Comparison of ENCODE assay signal across 15 cellular contexts in genomic region chr1:236214761-236215160, GRCh38.
DNase-seq lines count a peak whose midpoint lies in the region; ATAC-seq, FAIRE-seq and TF ChIP-seq lines count a peak whose summit lies in the region.
"Had no signal": no experiment of that assay in that cellular context is flagged by ENCODE, and none has a peak within 500 bp of the region (broad histone marks: within the 10 kb centered on the region; RNA-seq: fewer than 3 reads in every experiment).

No MANE protein-coding gene starts in this region.

- peak; percentile 61 for ATAC-seq in activated CD8-positive, alpha-beta T cell treated with anti-CD3 and anti-CD28 coated beads for 36 hours
- ATAC-seq in activated CD8-positive, alpha-beta T cell treated with anti-CD3 and anti-CD28 coated beads, Interleukin-2, amount 10 ng/mL, durations not matched to agents 7 days and 5 days = no peak
- peak; percentile 64 for ATAC-seq in HG02610 (IDR thresholded peaks at IDR 0.05; ENCODE audit: unreplicated experiment)
- ATAC-seq in stimulated activated naive CD8-positive, alpha-beta T cell treated with anti-CD3 and anti-CD28 coated beads, Interleukin-15, Interleukin-2, amounts not matched to agents 100 U/mL and 50 U/mL, for 24 hours = peak; percentile 32
- ATAC-seq: HCT116 had no signal

- H3K9me3 Mint-ChIP-seq in activated CD8-positive, alpha-beta T cell treated with anti-CD3 and anti-CD28 coated beads for 36 hours = no peaks in the 10 kb centered on the region
- no peaks in the 10 kb centered on the region for H3K9me3 Mint-ChIP-seq in activated CD8-positive, alpha-beta T cell treated with anti-CD3 and anti-CD28 coated beads, Interleukin-2, amount 10 ng/mL, durations not matched to agents 7 days and 5 days (ENCODE audit: insufficient read depth)
- H3K9me3 Mint-ChIP-seq in HFFc6 = no peaks in the 10 kb centered on the region
- H3K9me3 Mint-ChIP-seq: CD4-positive, alpha-beta T cell had no signal

- FAIRE-seq in TTC549 (lab: Jason Lieb, UNC) = peak; percentile 25
- FAIRE-seq: GM18507, H54 had no signal

- CTCF ChIA-PET in activated CD8-positive, alpha-beta T cell treated with anti-CD3 and anti-CD28 coated beads for 36 hours (lab: Charles Lee) = no interaction called here
- CTCF ChIA-PET in activated CD8-positive, alpha-beta T cell treated with anti-CD3 and anti-CD28 coated beads, Interleukin-2, amount 10 ng/mL, durations not matched to agents 7 days and 5 days (lab: Charles Lee) = no interaction called here

- peaks cover 3% of the 10 kb centered on the region for H3K36me3 Mint-ChIP-seq in activated CD8-positive, alpha-beta T cell treated with anti-CD3 and anti-CD28 coated beads for 36 hours (ENCODE audit: low read depth)
- H3K36me3 Mint-ChIP-seq in activated CD8-positive, alpha-beta T cell treated with anti-CD3 and anti-CD28 coated beads, Interleukin-2, amount 10 ng/mL, durations not matched to agents 7 days and 5 days (ENCODE audit: low read depth) = no peaks in the 10 kb centered on the region
- H3K36me3 Mint-ChIP-seq in HFFc6 (ENCODE audit: low read depth) = no peaks in the 10 kb centered on the region

- POLR2A ChIA-PET in activated CD8-positive, alpha-beta T cell treated with anti-CD3 and anti-CD28 coated beads for 36 hours (lab: Charles Lee) = no interaction called here
- POLR2A ChIA-PET in activated CD8-positive, alpha-beta T cell treated with anti-CD3 and anti-CD28 coated beads, Interleukin-2, amount 10 ng/mL, durations not matched to agents 7 days and 5 days (lab: Charles Lee) = no interaction called here

- no peaks in the 10 kb centered on the region for H3K4me1 Mint-ChIP-seq in activated CD8-positive, alpha-beta T cell treated with anti-CD3 and anti-CD28 coated beads for 36 hours (ENCODE audit: low read depth)
- H3K4me1 Mint-ChIP-seq in activated CD8-positive, alpha-beta T cell treated with anti-CD3 and anti-CD28 coated beads, Interleukin-2, amount 10 ng/mL, durations not matched to agents 7 days and 5 days (ENCODE audit: low read depth) = no peaks in the 10 kb centered on the region
- H3K4me1 Mint-ChIP-seq in HFFc6 (ENCODE audit: low read depth) = no peaks in the 10 kb centered on the region

- no peaks in the 10 kb centered on the region for H3K27me3 Mint-ChIP-seq in activated CD8-positive, alpha-beta T cell treated with anti-CD3 and anti-CD28 coated beads for 36 hours
- H3K27me3 Mint-ChIP-seq in activated CD8-positive, alpha-beta T cell treated with anti-CD3 and anti-CD28 coated beads, Interleukin-2, amount 10 ng/mL, durations not matched to agents 7 days and 5 days (ENCODE audit: low read depth) = no peaks in the 10 kb centered on the region
- H3K27me3 Mint-ChIP-seq in HFFc6 (ENCODE audit: insufficient read depth) = no peaks in the 10 kb centered on the region
- H3K27me3 Mint-ChIP-seq: CD4-positive, alpha-beta T cell had no signal

- intact Hi-C loops in activated CD8-positive, alpha-beta T cell treated with anti-CD3 and anti-CD28 coated beads for 36 hours (cut with micrococcal nuclease) = no loop called here

- TF ChIP-seq CTCF in activated CD8-positive, alpha-beta T cell treated with anti-CD3 and anti-CD28 coated beads for 36 hours (IDR thresholded peaks at IDR 0.05) = no peak
- TF ChIP-seq CTCF in HFFc6 (IDR thresholded peaks at IDR 0.05) = no peak

- no peak overlapping the region for H3K27ac Mint-ChIP-seq in activated CD8-positive, alpha-beta T cell treated with anti-CD3 and anti-CD28 coated beads for 36 hours
- no peak overlapping the region for H3K27ac Mint-ChIP-seq in activated CD8-positive, alpha-beta T cell treated with anti-CD3 and anti-CD28 coated beads, Interleukin-2, amount 10 ng/mL, durations not matched to agents 7 days and 5 days
- no peak overlapping the region for H3K27ac Mint-ChIP-seq in HFFc6
- H3K27ac Mint-ChIP-seq: CD4-positive, alpha-beta T cell had no signal

- H3K4me3 Mint-ChIP-seq in activated CD8-positive, alpha-beta T cell treated with anti-CD3 and anti-CD28 coated beads for 36 hours = no peak overlapping the region
- no peak overlapping the region for H3K4me3 Mint-ChIP-seq in activated CD8-positive, alpha-beta T cell treated with anti-CD3 and anti-CD28 coated beads, Interleukin-2, amount 10 ng/mL, durations not matched to agents 7 days and 5 days
- H3K4me3 Mint-ChIP-seq in HFFc6 = no peak overlapping the region
- H3K4me3 Mint-ChIP-seq: CD4-positive, alpha-beta T cell had no signal

- no peak for DNase-seq in activated CD8-positive, alpha-beta T cell treated with anti-CD3 and anti-CD28 coated beads for 36 hours
- DNase-seq in activated CD8-positive, alpha-beta T cell treated with anti-CD3 and anti-CD28 coated beads, Interleukin-2, amount 10 ng/mL, durations not matched to agents 7 days and 5 days = no peak
- DNase-seq in stimulated activated naive CD8-positive, alpha-beta T cell treated with anti-CD3 and anti-CD28 coated beads, Interleukin-15, Interleukin-2, amounts not matched to agents 100 U/mL and 50 U/mL, for 24 hours = no peak
- DNase-seq in NCI-H2081 treated with DMSO at 0.1 percent for 48 hours (lab: John Stamatoyannopoulos, UW) = no peak
- DNase-seq in HFFc6 = no peak
- DNase-seq: ACHN; Calu3; CD4-positive, alpha-beta T cell; DMS 273 treated with DMSO at 0.1 percent for 48 hours; GM23248 had no signal
